ENCODE assay signal across 19 cellular contexts in genomic region chr4:132218406-132218805, GRCh38.
A peak's percentile ranks its signal among the peaks of the same experiment; 100 is the strongest.
DNase-seq lines count a peak whose midpoint lies in the region; ATAC-seq, FAIRE-seq and TF ChIP-seq lines count a peak whose summit lies in the region.
"Had no signal": no experiment of that assay in that cellular context is flagged by ENCODE, and none has a peak within 500 bp of the region (broad histone marks: within the 10 kb centered on the region; RNA-seq: fewer than 3 reads in every experiment).

No MANE protein-coding gene starts in this region.

- H3K9me3 ChIP-seq in PC-3 (ENCODE audit: low read length) (no peaks in the 10 kb centered on the region), H1 (ENCODE audit: insufficient read depth in 2 of 2, low read depth in 1 of 2, low read length in 1 of 2) (peaks cover 5 to 9% of the 10 kb centered on the region in 2 experiments; a peak in 2 of 4 replicates), neural progenitor cell (ENCODE audit: low read depth) (no peaks in the 10 kb centered on the region)
- H3K9me3 ChIP-seq: BE2C had no signal

- H3K4me3 ChIP-seq in PC-3 (ENCODE audit: low read length) (no peak overlapping the region), H1 (ENCODE audit: extremely low read depth in 1 of 4, insufficient read depth in 2 of 4, low read depth in 3 of 4, low read length in 4 of 4) (no peak overlapping the region), neural progenitor cell (no peak overlapping the region)
- H3K4me3 ChIP-seq: PC-9, SK-N-MC had no signal

- no peak for TF ChIP-seq CTCF in PC-3 (conservative IDR thresholded peaks at IDR 0.05; ENCODE audit: low read depth, low read length)
- no peak for TF ChIP-seq CTCF in H1 (IDR thresholded peaks at IDR 0.05; ENCODE audit: control extremely low read depth in 1 of 3, insufficient read depth in 1 of 3, low read depth in 1 of 3, low read length in 3 of 3)
- TF ChIP-seq CTCF in neural progenitor cell (IDR thresholded peaks at IDR 0.05) = no peak
- no peak for TF ChIP-seq CTCF in activated CD8-positive, alpha-beta T cell treated with anti-CD3 and anti-CD28 coated beads for 36 hours (IDR thresholded peaks at IDR 0.05)

- H3K9ac ChIP-seq in PC-3 (ENCODE audit: low read length) = no peak overlapping the region
- H3K9ac ChIP-seq in H1 (replicated peaks in 1 of 4; ENCODE audit: extremely low read depth in 1 of 4, low read depth in 3 of 4, low read length in 3 of 4) = no peak overlapping the region
- H3K9ac ChIP-seq in neural progenitor cell = no peak overlapping the region

- H3F3A ChIP-seq in PC-3 (ENCODE audit: low read length, unreplicated experiment) (no peaks in the 10 kb centered on the region), neural progenitor cell (ENCODE audit: low read depth) (no peaks in the 10 kb centered on the region)

- H4K20me1 ChIP-seq in PC-3 (ENCODE audit: low read length) (no peaks in the 10 kb centered on the region), H1 (replicated peaks in 1 of 2; ENCODE audit: control insufficient read depth in 1 of 2, insufficient read depth in 2 of 2, low read length in 2 of 2) (no peaks in the 10 kb centered on the region), neural progenitor cell (ENCODE audit: low read depth) (no peaks in the 10 kb centered on the region)

- H4K91ac ChIP-seq in H1 (replicated peaks; ENCODE audit: insufficient read length, low read length) = no peak overlapping the region

- ATAC-seq in PC-3 (peak; percentile 29; the same call in 1 of the 2 replicates), HG03025 (IDR thresholded peaks at IDR 0.05; ENCODE audit: low FRiP score, unreplicated experiment) (no peak)
- ATAC-seq in activated CD8-positive, alpha-beta T cell treated with anti-CD3 and anti-CD28 coated beads for 36 hours = no peak
- ATAC-seq: CD8-positive, alpha-beta T cell; Right ventricle myocardium inferior had no signal

- no TSS peak for BruUV-seq in PC-3 (replicated peaks; lab: Mats Ljungman, UMichigan)

- no peak for TF ChIP-seq EP300 in H1 (IDR thresholded peaks at IDR 0.05; ENCODE audit: borderline replicate concordance in 1 of 2, low read depth in 2 of 2, low read length in 2 of 2)

- no peak for FAIRE-seq in H1 (lab: Jason Lieb, UNC)
- FAIRE-seq: D721Med had no signal

- DNase-seq in ELR (ENCODE audit: low read depth) = peak; percentile 25
- peak; percentile 25 for DNase-seq in PC-3
- DNase-seq in H1 (ENCODE audit: low read depth in 1 of 2, low spot score in 2 of 2) = no peak
- no peak for DNase-seq in neural progenitor cell (ENCODE audit: low spot score)
- DNase-seq in activated CD8-positive, alpha-beta T cell treated with anti-CD3 and anti-CD28 coated beads for 36 hours = no peak
- no peak for DNase-seq in DMS153 (lab: John Stamatoyannopoulos, UW)
- DNase-seq: BE2C; CD8-positive, alpha-beta T cell; H9; KBM-7; NCI-H1092; NCI-H1694; NCI-H2107; NCI-H69; PC-9 had no signal

- TF ChIP-seq RAD21 in H1 (IDR thresholded peaks at IDR 0.05 in 1 of 2, conservative IDR thresholded peaks at IDR 0.05 in 1 of 2; ENCODE audit: low read depth in 2 of 2, low read length in 2 of 2) = no peak

- no peaks in the 10 kb centered on the region for H3K4me1 ChIP-seq in PC-3 (ENCODE audit: insufficient read depth, low read length)
- no peaks in the 10 kb centered on the region for H3K4me1 ChIP-seq in H1 (replicated peaks in 1 of 4; ENCODE audit: control insufficient read depth in 3 of 4, insufficient read depth in 4 of 4, low read length in 3 of 4)
- H3K4me1 ChIP-seq in neural progenitor cell = no peaks in the 10 kb centered on the region
- H3K4me1 ChIP-seq: BE2C had no signal

- no peak overlapping the region for H3K27ac Mint-ChIP-seq in neural progenitor cell
- no peak overlapping the region for H3K27ac Mint-ChIP-seq in activated CD8-positive, alpha-beta T cell treated with anti-CD3 and anti-CD28 coated beads for 36 hours
- H3K27ac Mint-ChIP-seq: CD8-positive, alpha-beta T cell; H9 had no signal

- H3K4ac ChIP-seq in H1 (replicated peaks; ENCODE audit: insufficient read length, low read depth, low read length) = no peak overlapping the region

- H3K56ac ChIP-seq in H1 (replicated peaks; ENCODE audit: insufficient read length, low read depth, low read length) = no peak overlapping the region

- no peaks in the 10 kb centered on the region for H3K23me2 ChIP-seq in H1 (ENCODE audit: low read depth, low read length)

- H3K36me3 ChIP-seq in PC-3 (ENCODE audit: low read depth, low read length) (no peaks in the 10 kb centered on the region), H1 (ENCODE audit: control insufficient read depth in 2 of 4, insufficient read depth in 4 of 4, low read length in 3 of 4) (peaks cover 0 to 4% (median 1%) of the 10 kb centered on the region in 4 experiments; a peak in 2 of 8 replicates), neural progenitor cell (no peaks in the 10 kb centered on the region)
- H3K36me3 ChIP-seq: BE2C had no signal

- CTCF ChIA-PET in PC-3 (lab: Charles Lee) (no interaction called here), H1 (lab: Charles Lee; ENCODE audit: partially characterized antibody) (no interaction called here)
- CTCF ChIA-PET in activated CD8-positive, alpha-beta T cell treated with anti-CD3 and anti-CD28 coated beads for 36 hours (lab: Charles Lee) = no interaction called here

- H4K8ac ChIP-seq in H1 (ENCODE audit: extremely low read depth, insufficient read depth, low read length) = no peak overlapping the region

- H3K79me2 ChIP-seq in PC-3 (ENCODE audit: low read length) = no peaks in the 10 kb centered on the region
- H3K79me2 ChIP-seq in H1 (ENCODE audit: control insufficient read depth in 1 of 2, insufficient read depth in 2 of 2, low read length in 2 of 2) = no peaks in the 10 kb centered on the region
- no peaks in the 10 kb centered on the region for H3K79me2 ChIP-seq in neural progenitor cell (ENCODE audit: low read depth)

- no peaks in the 10 kb centered on the region for H3K27me3 ChIP-seq in PC-3 (ENCODE audit: low read length)
- no peaks in the 10 kb centered on the region for H3K27me3 ChIP-seq in H1 (replicated peaks in 1 of 4; ENCODE audit: control insufficient read depth in 3 of 4, extremely low read depth in 1 of 4, insufficient read depth in 3 of 4, low read length in 3 of 4)
- H3K27me3 ChIP-seq in neural progenitor cell = no peaks in the 10 kb centered on the region
- H3K27me3 ChIP-seq: BE2C had no signal

- H2BK20ac ChIP-seq in H1 (ENCODE audit: low read length) = no peak overlapping the region

- no peaks in the 10 kb centered on the region for H3K9me2 ChIP-seq in PC-3 (replicated peaks; ENCODE audit: low read length)

- H2AFZ ChIP-seq in PC-3 (ENCODE audit: low read length) (no peak overlapping the region), H1 (ENCODE audit: low read length) (peak overlapping the region; percentile 75; the same call in 1 of the 2 replicates), neural progenitor cell (replicated peaks) (peak overlapping the region; percentile 46)
- H2AFZ ChIP-seq: PC-9 had no signal

- H3K18ac ChIP-seq in H1 (ENCODE audit: extremely low read depth, low read length) = no peak overlapping the region

- no peak overlapping the region for H3K27ac ChIP-seq in PC-3 (ENCODE audit: low read length)
- H3K27ac ChIP-seq in H1 (ENCODE audit: low read depth, low read length) = no peak overlapping the region
- no peak overlapping the region for H3K27ac ChIP-seq in neural progenitor cell
- H3K27ac ChIP-seq: PC-9, SK-N-MC had no signal

- H3K4me1 Mint-ChIP-seq in neural progenitor cell = no peaks in the 10 kb centered on the region
- no peaks in the 10 kb centered on the region for H3K4me1 Mint-ChIP-seq in activated CD8-positive, alpha-beta T cell treated with anti-CD3 and anti-CD28 coated beads for 36 hours (ENCODE audit: low read depth)

- intact Hi-C loops in PC-3 (cut with micrococcal nuclease) = no loop called here
- intact Hi-C loops in activated CD8-positive, alpha-beta T cell treated with anti-CD3 and anti-CD28 coated beads for 36 hours (cut with micrococcal nuclease) = no loop called here

- no peak overlapping the region for H2BK5ac ChIP-seq in H1 (ENCODE audit: low read depth, low read length)

- H3K14ac ChIP-seq in H1 (ENCODE audit: insufficient read length) = no peak overlapping the region

- no peak overlapping the region for H3K23ac ChIP-seq in H1 (ENCODE audit: insufficient read length)

- H3K4me3 Mint-ChIP-seq in neural progenitor cell = no peak overlapping the region
- no peak overlapping the region for H3K4me3 Mint-ChIP-seq in activated CD8-positive, alpha-beta T cell treated with anti-CD3 and anti-CD28 coated beads for 36 hours
- H3K4me3 Mint-ChIP-seq: CD8-positive, alpha-beta T cell; H9 had no signal

- H3K79me1 ChIP-seq in H1 (ENCODE audit: low read depth, low read length) = no peaks in the 10 kb centered on the region

- no peak overlapping the region for H3K4me2 ChIP-seq in PC-3 (ENCODE audit: low read length)
- no peak overlapping the region for H3K4me2 ChIP-seq in H1 (ENCODE audit: insufficient read depth in 1 of 2, low read depth in 2 of 2, low read length in 2 of 2)
- no peak overlapping the region for H3K4me2 ChIP-seq in neural progenitor cell
- H3K4me2 ChIP-seq: PC-9 had no signal

- POLR2A ChIA-PET in PC-3 (lab: Charles Lee; ENCODE audit: unreplicated experiment) = no interaction called here
- POLR2A ChIA-PET in H1 (lab: Charles Lee; ENCODE audit: partially characterized antibody) = no interaction called here
- POLR2A ChIA-PET in activated CD8-positive, alpha-beta T cell treated with anti-CD3 and anti-CD28 coated beads for 36 hours (lab: Charles Lee) = no interaction called here

- H2BK120ac ChIP-seq in H1 (replicated peaks; ENCODE audit: low read depth, low read length) = no peak overlapping the region

- no peak overlapping the region for H4K5ac ChIP-seq in H1 (ENCODE audit: insufficient read length, low read depth, low read length)

- no peaks in the 10 kb centered on the region for H3K27me3 Mint-ChIP-seq in neural progenitor cell (ENCODE audit: insufficient read depth, low read depth)
- no peaks in the 10 kb centered on the region for H3K27me3 Mint-ChIP-seq in activated CD8-positive, alpha-beta T cell treated with anti-CD3 and anti-CD28 coated beads for 36 hours

- no peak overlapping the region for H2AK5ac ChIP-seq in H1 (ENCODE audit: low read depth, low read length)

- H2BK12ac ChIP-seq in H1 (ENCODE audit: low read depth, low read length) = no peak overlapping the region

- 94% methylated on average over 1 of the region's 1 CpG; no CpG with 5 or more reads in 1 of the 2 experiments for WGBS in H1 (ENCODE audit: extremely low coverage in 1 of 2, insufficient coverage in 1 of 2, insufficient read length in 1 of 2, insufficient replicate concordance in 2 of 2, low coverage in 1 of 2, low lambda C conversion rate in 2 of 2, missing lambda C conversion rate in 1 of 2), 2 experiments

- H2BK15ac ChIP-seq in H1 (ENCODE audit: low read length) = no peak overlapping the region

- no peaks in the 10 kb centered on the region for H3K36me3 Mint-ChIP-seq in neural progenitor cell
- no peaks in the 10 kb centered on the region for H3K36me3 Mint-ChIP-seq in activated CD8-positive, alpha-beta T cell treated with anti-CD3 and anti-CD28 coated beads for 36 hours (ENCODE audit: low read depth)
- H3K36me3 Mint-ChIP-seq: CD8-positive, alpha-beta T cell had no signal

- H3K9me3 Mint-ChIP-seq in neural progenitor cell = no peaks in the 10 kb centered on the region
- peaks cover 3% of the 10 kb centered on the region for H3K9me3 Mint-ChIP-seq in activated CD8-positive, alpha-beta T cell treated with anti-CD3 and anti-CD28 coated beads for 36 hours

- TF ChIP-seq POLR2A in H1 (IDR thresholded peaks at IDR 0.05; ENCODE audit: control extremely low read depth in 1 of 2, low read depth in 2 of 2, low read length in 2 of 2) = no peak

TF ChIP-seq in H1, 55 proteins besides CTCF, POLR2A, EP300 and RAD21 (continues in another document):
- TF ChIP-seq SP1 (IDR thresholded peaks at IDR 0.05; ENCODE audit: low read depth, low read length) = no peak

Comparison
In these comparisons a context has a peak if more than half of its experiments do, and no peak if none do; other contexts are left out.
1. DNase-seq: peak in ELR (single experiment) and PC-3 (single experiment); none in H1 (0 of 2), neural progenitor cell (single experiment), activated CD8-positive, alpha-beta T cell treated with anti-CD3 and anti-CD28 coated beads for 36 hours (single experiment) and DMS153 (single experiment).